16 cellular contexts compared by ENCODE assay signal in genomic region chr5:15932066-15932465, GRCh38.
DNase-seq lines count a peak whose midpoint lies in the region; TF ChIP-seq lines count a peak whose summit lies in the region.
"Had no signal": no experiment of that assay in that cellular context is flagged by ENCODE, and none has a peak within 500 bp of the region (broad histone marks: within the 10 kb centered on the region; RNA-seq: fewer than 3 reads in every experiment).

No MANE protein-coding gene starts in this region.

- DNase-seq in DMS 273 (lab: John Stamatoyannopoulos, UW; ENCODE audit: unreplicated experiment), result peak; percentile 27
- no peak for DNase-seq in DMS 273 treated with DMSO at 0.1 percent for 48 hours (lab: John Stamatoyannopoulos, UW)
- peak; percentile 40 for DNase-seq in left kidney (ENCODE audit: low read depth, low spot score)
- DNase-seq in retinal pigment epithelial cell (ENCODE audit: low read depth), result peak; percentile 41
- DNase-seq in DMS53 treated with DMSO at 0.1 percent for 48 hours (lab: John Stamatoyannopoulos, UW; ENCODE audit: unreplicated experiment), result no peak
- DNase-seq in stimulated activated CD8-positive, alpha-beta memory T cell treated with anti-CD3 and anti-CD28 coated beads, Interleukin-4, amount 100 ng/mL, for 48 hours, result no peak
- no peak for DNase-seq in middle frontal gyrus (ENCODE audit: extremely low spot score, low spot score)
- DNase-seq: AML-193; Caco-2; CD4-positive, alpha-beta T cell; DND-41; EL; HCEC 1CT had no signal

- H3K4me3 ChIP-seq in retinal pigment epithelial cell (ENCODE audit: low read length), result no peak overlapping the region
- H3K4me3 ChIP-seq: A549, GM12878, GM23338 had no signal

- TF ChIP-seq CTCF in retinal pigment epithelial cell (conservative IDR thresholded peaks at IDR 0.05; ENCODE audit: low read depth, low read length), result no peak

Comparison
In these comparisons a context has a peak if more than half of its experiments do, and no peak if none do; other contexts are left out.
1. DNase-seq: peak in DMS 273 (single experiment), left kidney (single experiment) and retinal pigment epithelial cell (single experiment); none in DMS 273 treated with DMSO at 0.1 percent for 48 hours (single experiment), DMS53 treated with DMSO at 0.1 percent for 48 hours (single experiment), stimulated activated CD8-positive, alpha-beta memory T cell treated with anti-CD3 and anti-CD28 coated beads, Interleukin-4, amount 100 ng/mL, for 48 hours (single experiment) and middle frontal gyrus (single experiment).